ENCODE assay signal across 8 cellular contexts in genomic region chr14:78902010-78902623, GRCh38.
A peak's percentile ranks its signal among the peaks of the same experiment; 100 is the strongest.
DNase-seq lines count a peak whose midpoint lies in the region; ATAC-seq and TF ChIP-seq lines count a peak whose summit lies in the region.

No MANE protein-coding gene starts in this region.

- peak overlapping the region in 2 of 5 experiments; percentile 7 to 61 for H3K4me3 Mint-ChIP-seq in brain

- ATAC-seq in GM19023 (IDR thresholded peaks at IDR 0.05; ENCODE audit: unreplicated experiment) (no peak), GM21737 (IDR thresholded peaks at IDR 0.05; ENCODE audit: unreplicated experiment) (no peak)

- H3K36me3 Mint-ChIP-seq in brain: no peaks in the 10 kb centered on the region

- H3K9me3 Mint-ChIP-seq in brain: peaks cover 0 to 1% (median 0%) of the 10 kb centered on the region in 5 experiments

- peak overlapping the region in 3 of 5 experiments; percentile 41 to 74 (median 69) for H3K27ac Mint-ChIP-seq in brain

- peak; percentile 62 to 76 for TF ChIP-seq CTCF in brain (conservative IDR thresholded peaks at IDR 0.05)

- no peaks in the 10 kb centered on the region for H3K27me3 Mint-ChIP-seq in brain

- peak; percentile 2 for DNase-seq in stimulated activated CD4-positive, alpha-beta T cell treated with anti-CD3 and anti-CD28 coated beads, Interleukin-15, amount 100 ng/mL, for 24 hours
- DNase-seq in stimulated activated CD4-positive, alpha-beta T cell treated with anti-CD3 and anti-CD28 coated beads, Interleukin-4, amount 100 ng/mL, for 4 hours: no peak
- DNase-seq in NCI-H146 treated with DMSO at 0.1 percent for 48 hours (lab: John Stamatoyannopoulos, UW; ENCODE audit: unreplicated experiment): peak; percentile 4
- peak; percentile 67 for DNase-seq in midbrain (lab: John Stamatoyannopoulos, UW)
- DNase-seq in 8988T: no peak

- peaks cover 7% of the 10 kb centered on the region for H3K4me1 Mint-ChIP-seq in brain

Comparison
In these comparisons a context has a peak if more than half of its experiments do, and no peak if none do; other contexts are left out.
1. DNase-seq: peak in stimulated activated CD4-positive, alpha-beta T cell treated with anti-CD3 and anti-CD28 coated beads, Interleukin-15, amount 100 ng/mL, for 24 hours (single experiment), NCI-H146 treated with DMSO at 0.1 percent for 48 hours (single experiment) and midbrain (single experiment); none in stimulated activated CD4-positive, alpha-beta T cell treated with anti-CD3 and anti-CD28 coated beads, Interleukin-4, amount 100 ng/mL, for 4 hours (0 of 2) and 8988T (single experiment).